ENCODE assay signal across 8 cellular contexts in genomic region chr2:8229546-8229986, GRCh38.
DNase-seq lines count a peak whose midpoint lies in the region; ATAC-seq, FAIRE-seq and TF ChIP-seq lines count a peak whose summit lies in the region.

No MANE protein-coding gene starts in this region.

- FAIRE-seq in D721Med (lab: Jason Lieb, UNC): no peak

- ATAC-seq in GM18502 (IDR thresholded peaks at IDR 0.05; ENCODE audit: poor library complexity, unreplicated experiment): peak; percentile 89
- ATAC-seq in HG02610 (IDR thresholded peaks at IDR 0.05; ENCODE audit: unreplicated experiment): peak; percentile 88
- ATAC-seq in Right ventricle myocardium superior (ENCODE audit: poor library complexity): peak; percentile 81

- no peaks in the 10 kb centered on the region for H3K27me3 ChIP-seq in H7 (ENCODE audit: control insufficient read depth, insufficient read depth, low read length)

- no peaks in the 10 kb centered on the region for H3K36me3 ChIP-seq in H7 (replicated peaks; ENCODE audit: control insufficient read depth, insufficient read depth, low read length)

- no peak overlapping the region for H3K4me3 ChIP-seq in H7 (ENCODE audit: insufficient read depth, low read depth, low read length)

- DNase-seq in NCI-H1105 (lab: John Stamatoyannopoulos, UW) (peak; percentile 31), activated T-cell treated with anti-CD3 and anti-CD28 coated beads for 4 hours (peak; percentile 11), Right ventricle myocardium superior (peak; percentile 77), H7 (no peak), D721Med (ENCODE audit: insufficient read length, low spot score) (no peak)
- DNase-seq in stimulated activated CD4-positive, alpha-beta T cell treated with anti-CD3 and anti-CD28 coated beads, Interleukin-1b, Interleukin-23, amount 100 ng/mL, for 24 hours (ENCODE audit: low read depth in 4 of 4, low spot score in 1 of 4): peak in 3 of 4 experiments; percentile 8 to 19 (median 14)

- intact Hi-C loops in Right ventricle myocardium superior (cut with DNase I): loop anchor here (10.0 kb wide), 1 partner anchor 455 kb away; the partner anchor contains the start of gene ID2

- no peak for TF ChIP-seq CTCF in D721Med (IDR thresholded peaks at IDR 0.05; ENCODE audit: insufficient read depth, missing control alignments)

Comparison
In these comparisons a context has a peak if more than half of its experiments do, and no peak if none do; other contexts are left out.
1. DNase-seq: peak in NCI-H1105 (single experiment), activated T-cell treated with anti-CD3 and anti-CD28 coated beads for 4 hours (single experiment), Right ventricle myocardium superior (single experiment) and stimulated activated CD4-positive, alpha-beta T cell treated with anti-CD3 and anti-CD28 coated beads, Interleukin-1b, Interleukin-23, amount 100 ng/mL, for 24 hours (3 of 4); none in H7 (single experiment) and D721Med (single experiment).
2. Peak in every context shown above with its lines, with median percentiles within 50 percentile points of each other: ATAC-seq.